ENCODE assay signal across 1 cellular context in genomic region chr2:147345246-147345645, GRCh38.
TF ChIP-seq lines count a peak whose summit lies in the region.

No MANE protein-coding gene starts in this region.

TF ChIP-seq in HEK293, 187 proteins besides CTCF, POLR2A, EP300 and RAD21:
- TF ChIP-seq REST (tag by site-specific recombination; IDR thresholded peaks at IDR 0.05) (no peak), SETDB1 (IDR thresholded peaks at IDR 0.05; ENCODE audit: insufficient read length, low read length) (peak; percentile 78)
